In genomic region chr12:32039917-32040575, GRCh38 we compare ENCODE assay signal across 11 cellular contexts.
"Had no signal": no experiment of that assay in that cellular context is flagged by ENCODE, and none has a peak within 500 bp of the region (broad histone marks: within the 10 kb centered on the region; RNA-seq: fewer than 3 reads in every experiment).

No MANE protein-coding gene starts in this region.

- H3K27me3 Mint-ChIP-seq: activated CD8-positive, alpha-beta memory T cell treated with anti-CD3 and anti-CD28 coated beads, Interleukin-2, amount 10 ng/mL, durations not matched to agents 7 days and 5 days; activated naive CD8-positive, alpha-beta T cell treated with anti-CD3 and anti-CD28 coated beads for 36 hours; naive B cell; stimulated activated memory B cell treated with anti-CD40 and anti-IgM and Interleukin-4, amounts not matched to agents 10 μg/mL and 1 μg/mL and 100 μg/mL, for 72 hours; T-helper 17 cell had no signal

- H3K4me3 Mint-ChIP-seq: activated CD8-positive, alpha-beta memory T cell treated with anti-CD3 and anti-CD28 coated beads, Interleukin-2, amount 10 ng/mL, durations not matched to agents 7 days and 5 days; activated naive CD8-positive, alpha-beta T cell treated with anti-CD3 and anti-CD28 coated beads for 36 hours; activated T-cell treated with anti-CD3 and anti-CD28 coated beads, Interleukin-2, amount 50 U/mL, for 4 hours; naive B cell; stimulated activated memory B cell treated with anti-CD40 and anti-IgM and Interleukin-4, amounts not matched to agents 10 μg/mL and 1 μg/mL and 100 μg/mL, for 72 hours; T-helper 17 cell had no signal

- H3K27ac ChIP-seq: heart left ventricle, tibial nerve had no signal

- H3K27me3 ChIP-seq: heart left ventricle, tibial nerve had no signal

- DNase-seq: activated CD4-positive, alpha-beta T cell treated with anti-CD3 and anti-CD28 coated beads, Interleukin-2, amount 50 U/mL, for 4 hours; activated CD4-positive, CD25-positive, alpha-beta regulatory T cell treated with anti-CD3 and anti-CD28 coated beads, Interleukin-2, amount 50 U/mL, for 72 hours; activated CD8-positive, alpha-beta memory T cell treated with anti-CD3 and anti-CD28 coated beads, Interleukin-2, amount 10 ng/mL, durations not matched to agents 7 days and 5 days; activated effector memory CD4-positive, alpha-beta T cell treated with anti-CD3 and anti-CD28 coated beads, Interleukin-2, amount 50 U/mL, for 16 hours; activated naive CD8-positive, alpha-beta T cell treated with anti-CD3 and anti-CD28 coated beads for 36 hours; activated T-cell treated with anti-CD3 and anti-CD28 coated beads, Interleukin-2, amount 50 U/mL, for 4 hours; naive B cell; T-helper 17 cell had no signal

- H3K4me3 ChIP-seq: heart left ventricle, tibial nerve had no signal

- H3K36me3 ChIP-seq: heart left ventricle, tibial nerve had no signal

- H3K36me3 Mint-ChIP-seq: stimulated activated memory B cell treated with anti-CD40 and anti-IgM and Interleukin-4, amounts not matched to agents 10 μg/mL and 1 μg/mL and 100 μg/mL, for 72 hours had no signal

- ATAC-seq: activated CD8-positive, alpha-beta memory T cell treated with anti-CD3 and anti-CD28 coated beads, Interleukin-2, amount 10 ng/mL, durations not matched to agents 7 days and 5 days; activated T-cell treated with anti-CD3 and anti-CD28 coated beads, Interleukin-2, amount 50 U/mL, for 4 hours; heart left ventricle; stimulated activated memory B cell treated with anti-CD40 and anti-IgM and Interleukin-4, amounts not matched to agents 10 μg/mL and 1 μg/mL and 100 μg/mL, for 72 hours; T-helper 17 cell had no signal

- H3K27ac Mint-ChIP-seq: activated CD8-positive, alpha-beta memory T cell treated with anti-CD3 and anti-CD28 coated beads, Interleukin-2, amount 10 ng/mL, durations not matched to agents 7 days and 5 days; activated naive CD8-positive, alpha-beta T cell treated with anti-CD3 and anti-CD28 coated beads for 36 hours; stimulated activated memory B cell treated with anti-CD40 and anti-IgM and Interleukin-4, amounts not matched to agents 10 μg/mL and 1 μg/mL and 100 μg/mL, for 72 hours; T-helper 17 cell had no signal

- H3K4me1 Mint-ChIP-seq: activated CD8-positive, alpha-beta memory T cell treated with anti-CD3 and anti-CD28 coated beads, Interleukin-2, amount 10 ng/mL, durations not matched to agents 7 days and 5 days; activated naive CD8-positive, alpha-beta T cell treated with anti-CD3 and anti-CD28 coated beads for 36 hours; naive B cell; stimulated activated memory B cell treated with anti-CD40 and anti-IgM and Interleukin-4, amounts not matched to agents 10 μg/mL and 1 μg/mL and 100 μg/mL, for 72 hours; T-helper 17 cell had no signal

- H3K4me1 ChIP-seq: tibial nerve had no signal
